In genomic region chr3:15063238-15063637, GRCh38 we compare ENCODE assay signal across 8 cellular contexts. TPM values are rescaled to one million over a fixed set of nuclear protein-coding genes. Genes with fewer than 3 reads are reported as not detected.
DNase-seq lines count a peak whose midpoint lies in the region; FAIRE-seq and TF ChIP-seq lines count a peak whose summit lies in the region.

No MANE protein-coding gene starts in this region.

- H3K27ac Mint-ChIP-seq in Calu3 (ENCODE audit: unreplicated experiment) (no peak overlapping the region), nephron progenitor cell (no peak overlapping the region)
- H3K27ac Mint-ChIP-seq in dendritic cell treated with granulocyte-macrophage colony-stimulating factor and Interleukin-4, amounts not matched to agents 40 ng/mL and 50 ng/mL, for 4 days = peak overlapping the region; percentile 97

- TF ChIP-seq CTCF in Calu3 (IDR thresholded peaks at IDR 0.05; ENCODE audit: unreplicated experiment) (no peak), nephron progenitor cell (IDR thresholded peaks at IDR 0.05) (no peak)

- BruUV-seq in Calu3 (replicated peaks; lab: Mats Ljungman, UMichigan) = no TSS peak

- FAIRE-seq in RCC 7860 (lab: Jason Lieb, UNC) = no peak

- H3K27ac ChIP-seq in KOPT-K1 (ENCODE audit: low read depth, low read length, poor library complexity, severe bottlenecking) = peak overlapping the region; percentile 81

- H3K9me3 Mint-ChIP-seq in Calu3 (ENCODE audit: low read depth, unreplicated experiment) = no peaks in the 10 kb centered on the region
- no peaks in the 10 kb centered on the region for H3K9me3 Mint-ChIP-seq in dendritic cell treated with granulocyte-macrophage colony-stimulating factor and Interleukin-4, amounts not matched to agents 40 ng/mL and 50 ng/mL, for 4 days
- peaks cover 18% of the 10 kb centered on the region for H3K9me3 Mint-ChIP-seq in nephron progenitor cell

- H3K36me3 Mint-ChIP-seq in Calu3 (ENCODE audit: insufficient read depth, unreplicated experiment) = peaks cover 26% of the 10 kb centered on the region
- peaks cover 59% of the 10 kb centered on the region for H3K36me3 Mint-ChIP-seq in dendritic cell treated with granulocyte-macrophage colony-stimulating factor and Interleukin-4, amounts not matched to agents 40 ng/mL and 50 ng/mL, for 4 days (ENCODE audit: low read depth)
- peaks cover 60% of the 10 kb centered on the region for H3K36me3 Mint-ChIP-seq in nephron progenitor cell (ENCODE audit: low read depth)

- H3K4me1 Mint-ChIP-seq in Calu3 (ENCODE audit: low read depth, unreplicated experiment) (peaks cover 14% of the 10 kb centered on the region), nephron progenitor cell (peaks cover 22% of the 10 kb centered on the region)
- peaks cover 16% of the 10 kb centered on the region for H3K4me1 Mint-ChIP-seq in dendritic cell treated with granulocyte-macrophage colony-stimulating factor and Interleukin-4, amounts not matched to agents 40 ng/mL and 50 ng/mL, for 4 days (ENCODE audit: low read depth)

- H3K4me3 Mint-ChIP-seq in Calu3 (ENCODE audit: low read depth, unreplicated experiment) (peak overlapping the region; percentile 92), nephron progenitor cell (peak overlapping the region; percentile 94)
- peak overlapping the region; percentile 14 for H3K4me3 Mint-ChIP-seq in dendritic cell treated with granulocyte-macrophage colony-stimulating factor and Interleukin-4, amounts not matched to agents 40 ng/mL and 50 ng/mL, for 4 days

- H3K9me3 ChIP-seq in KOPT-K1 (ENCODE audit: insufficient read depth, low read length, poor library complexity, severe bottlenecking) = no peaks in the 10 kb centered on the region

- no peak for DNase-seq in Calu3
- DNase-seq in nephron progenitor cell = no peak
- DNase-seq in CD1c-positive myeloid dendritic cell (ENCODE audit: extremely low spot score) = no peak
- DNase-seq in NCI-H82 (lab: John Stamatoyannopoulos, UW) = no peak
- no peak for DNase-seq in RCC 7860 (ENCODE audit: low spot score)
- DNase-seq in Kasumi-1 (lab: John Stamatoyannopoulos, UW) = no peak

- H3K27me3 Mint-ChIP-seq in Calu3 (ENCODE audit: unreplicated experiment) (no peaks in the 10 kb centered on the region), nephron progenitor cell (ENCODE audit: low read depth, poor library complexity) (no peaks in the 10 kb centered on the region)
- H3K27me3 Mint-ChIP-seq in dendritic cell treated with granulocyte-macrophage colony-stimulating factor and Interleukin-4, amounts not matched to agents 40 ng/mL and 50 ng/mL, for 4 days = no peaks in the 10 kb centered on the region

- CTCF ChIA-PET in Calu3 (lab: Charles Lee) = no interaction called here

- H3K36me3 ChIP-seq in KOPT-K1 (ENCODE audit: insufficient read depth, low read length) = peaks cover 35% of the 10 kb centered on the region

- intact Hi-C loops in Calu3 (cut with micrococcal nuclease; ENCODE audit: unreplicated experiment) = no loop called here
- intact Hi-C loops in dendritic cell treated with granulocyte-macrophage colony-stimulating factor and Interleukin-4, amounts not matched to agents 40 ng/mL and 50 ng/mL, for 4 days (cut with micrococcal nuclease) = loop anchor here (10.0 kb wide), 1 partner anchor 408 kb away; the partner anchor contains the start of gene CCDC174

RNA-seq across cellular contexts. Expression of gene MRPS25, which starts 1.9 kb away (rescaled TPM):
- 51.8 and 56.6 TPM in 2 replicates for total RNA-seq in Calu3 (2022)

RNA-seq across cellular contexts. Expression of gene RBSN, which starts 35.7 kb away (rescaled TPM):
- 18.9 and 21.2 TPM in 2 replicates for total RNA-seq in Calu3 (2022)

Comparison
In these comparisons a context has a peak if more than half of its experiments do, and no peak if none do; other contexts are left out.
1. H3K4me3 Mint-ChIP-seq: peak in every context shown above with its lines; median percentile 94 in nephron progenitor cell; 92 in Calu3; 14 in dendritic cell treated with granulocyte-macrophage colony-stimulating factor and Interleukin-4, amounts not matched to agents 40 ng/mL and 50 ng/mL, for 4 days.